In the genomic region with DNA sequence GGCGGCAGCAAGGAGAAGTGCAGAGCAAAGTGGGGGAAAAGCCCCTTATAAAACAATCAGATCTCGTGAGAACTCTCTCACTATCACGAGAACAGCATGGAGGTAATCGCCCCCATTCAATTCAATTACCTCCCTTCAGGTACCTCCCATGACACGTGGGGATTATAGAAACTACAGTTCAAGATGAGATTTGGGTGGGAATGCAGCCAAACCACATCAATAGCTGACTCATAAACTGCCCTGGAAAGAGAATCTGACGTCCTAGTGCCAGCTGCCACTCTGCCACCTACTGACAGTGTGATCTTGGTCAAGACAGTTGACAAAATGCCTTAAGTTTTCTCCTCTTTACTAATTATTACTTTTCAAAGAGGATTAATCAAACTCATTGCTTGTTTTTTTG, we compare ENCODE assay signal across 8 cellular contexts.
A peak's percentile ranks its signal among the peaks of the same experiment; 100 is the strongest.
DNase-seq lines count a peak whose midpoint lies in the region; ATAC-seq, FAIRE-seq and TF ChIP-seq lines count a peak whose summit lies in the region.

No MANE protein-coding gene starts in this region.

- H3K4me2 ChIP-seq in DND-41 (ENCODE audit: insufficient read depth, low read length): peak overlapping the region; percentile 34; the same call in 1 of the 2 replicates
- H3K4me2 ChIP-seq in keratinocyte (ENCODE audit: control insufficient read depth, extremely low read depth, insufficient read depth, low read depth, low read length): no peak overlapping the region

- H2AFZ ChIP-seq in DND-41 (ENCODE audit: low read depth, low read length): no peak overlapping the region; the same call in 1 of the 2 replicates
- no peak overlapping the region for H2AFZ ChIP-seq in keratinocyte (ENCODE audit: control insufficient read depth, low read length)

- H3K4me3 ChIP-seq in DND-41 (ENCODE audit: low read depth in 1 of 2, low read length in 2 of 2) (no peak overlapping the region), keratinocyte (ENCODE audit: control insufficient read depth in 2 of 3, extremely low read depth in 1 of 3, insufficient read depth in 2 of 3, low read depth in 1 of 3, low read length in 3 of 3) (no peak overlapping the region)

- H3K27ac ChIP-seq in DND-41 (ENCODE audit: low read length) (peak overlapping the region; percentile 74), keratinocyte (ENCODE audit: control insufficient read depth, insufficient read depth, low read length) (no peak overlapping the region)

- no peaks in the 10 kb centered on the region for H3K27me3 ChIP-seq in DND-41 (ENCODE audit: insufficient read depth, low read length, poor library complexity)
- H3K27me3 ChIP-seq in keratinocyte (ENCODE audit: control insufficient read depth, extremely low read depth, insufficient read depth, low read length): peaks cover 9% of the 10 kb centered on the region

- dilution Hi-C loops in keratinocyte (cut with MboI; ENCODE audit: extremely low pct_ligation_motif_present, low sequenced_read_pairs): no loop called here

- DNase-seq in DND-41 (peak; percentile 85), T1000 (lab: John Stamatoyannopoulos, UW) (peak; percentile 12), keratinocyte (ENCODE audit: low read depth, low spot score) (no peak), NCI-H82 treated with DMSO at 0.1 percent for 48 hours (lab: John Stamatoyannopoulos, UW; ENCODE audit: unreplicated experiment) (no peak), G401 (ENCODE audit: low spot score) (no peak), SK-N-DZ (ENCODE audit: low spot score) (no peak), NCI-H1694 treated with DMSO at 0.1 percent for 48 hours (lab: John Stamatoyannopoulos, UW) (no peak)

- H3K36me3 ChIP-seq in DND-41 (ENCODE audit: insufficient read depth, low read length) (no peaks in the 10 kb centered on the region), keratinocyte (ENCODE audit: control insufficient read depth in 2 of 2, extremely low read depth in 1 of 2, insufficient read depth in 2 of 2, low read length in 2 of 2) (no peaks in the 10 kb centered on the region)

- H3K9me3 ChIP-seq in DND-41 (ENCODE audit: insufficient read depth, low read length, severe bottlenecking) (peaks cover 10% of the 10 kb centered on the region), keratinocyte (ENCODE audit: control insufficient read depth, low read depth, low read length) (no peaks in the 10 kb centered on the region)

- ATAC-seq in DND-41 (ENCODE audit: insufficient read depth, low read depth) (peak; percentile 77), HG03039 (IDR thresholded peaks at IDR 0.05; ENCODE audit: unreplicated experiment) (peak; percentile 38)

- H3K4me1 ChIP-seq in DND-41 (ENCODE audit: insufficient read depth, low read length): peaks cover 53% of the 10 kb centered on the region
- H3K4me1 ChIP-seq in keratinocyte (ENCODE audit: control insufficient read depth, extremely low read depth, insufficient read depth, low read length): peaks cover 8% of the 10 kb centered on the region

- in situ Hi-C loops in G401 (cut with HindIII; ENCODE audit: low sequenced_read_pairs): no loop called here

- peak; percentile 64 for FAIRE-seq in keratinocyte (lab: Jason Lieb, UNC)

- H3K79me2 ChIP-seq in DND-41 (ENCODE audit: insufficient read depth, low read length) (no peaks in the 10 kb centered on the region), keratinocyte (ENCODE audit: control insufficient read depth, insufficient read depth, low read length) (no peaks in the 10 kb centered on the region)

- H3K9ac ChIP-seq in DND-41 (ENCODE audit: low read depth, low read length) (peak overlapping the region; percentile 27; the same call in 1 of the 2 replicates), keratinocyte (ENCODE audit: control insufficient read depth, extremely low read depth, insufficient read depth, low read length) (no peak overlapping the region)

- H3K9me1 ChIP-seq in keratinocyte (ENCODE audit: control insufficient read depth, extremely low read depth, insufficient read depth, low read length): no peaks in the 10 kb centered on the region

- TF ChIP-seq CTCF in DND-41 (IDR thresholded peaks at IDR 0.05; ENCODE audit: borderline replicate concordance, extremely low read depth, low read length, poor library complexity, severe bottlenecking) (peak; percentile 61), keratinocyte (optimal IDR thresholded peaks at IDR 0.05 in 1 of 3, IDR thresholded peaks at IDR 0.05 in 1 of 3, conservative IDR thresholded peaks at IDR 0.05 in 1 of 3; ENCODE audit: extremely low read depth in 1 of 3, insufficient read depth in 2 of 3, low read length in 3 of 3) (peak; percentile 17 to 58 (median 24))

- no peaks in the 10 kb centered on the region for H4K20me1 ChIP-seq in DND-41 (ENCODE audit: insufficient read depth, low read length)
- H4K20me1 ChIP-seq in keratinocyte (ENCODE audit: control insufficient read depth, extremely low read depth, insufficient read depth, low read length): no peaks in the 10 kb centered on the region

Comparison
In these comparisons a context has a peak if more than half of its experiments do, and no peak if none do; other contexts are left out.
1. DNase-seq: peak in DND-41 (single experiment) and T1000 (single experiment); none in keratinocyte (single experiment), NCI-H82 treated with DMSO at 0.1 percent for 48 hours (single experiment), G401 (single experiment), SK-N-DZ (single experiment) and NCI-H1694 treated with DMSO at 0.1 percent for 48 hours (single experiment).